Comparison of ENCODE assay signal across 1 cellular context in genomic region chr12:139585-139984, GRCh38.
A peak's percentile ranks its signal among the peaks of the same experiment; 100 is the strongest.
TF ChIP-seq lines count a peak whose summit lies in the region.

No MANE protein-coding gene starts in this region.

TF ChIP-seq in H1, 55 proteins besides CTCF, POLR2A, EP300 and RAD21:
- TF ChIP-seq SIX5 (IDR thresholded peaks at IDR 0.05; ENCODE audit: low read depth, low read length) (no peak), SUZ12 (IDR thresholded peaks at IDR 0.05; ENCODE audit: low read length) (0 out of 2 replicates have a peak, but pooled peaks have one; percentile 23)
